Comparison of ENCODE assay signal across 9 cellular contexts in genomic region chr10:107814865-107815487, GRCh38.
DNase-seq lines count a peak whose midpoint lies in the region; ATAC-seq and TF ChIP-seq lines count a peak whose summit lies in the region.
"Had no signal": no experiment of that assay in that cellular context is flagged by ENCODE, and none has a peak within 500 bp of the region (broad histone marks: within the 10 kb centered on the region; RNA-seq: fewer than 3 reads in every experiment).

No MANE protein-coding gene starts in this region.

- no peak overlapping the region for H3K4me3 Mint-ChIP-seq in nephron progenitor cell
- H3K4me3 Mint-ChIP-seq: stimulated activated naive CD8-positive, alpha-beta T cell treated with anti-CD3 and anti-CD28 coated beads, Interleukin-15, Interleukin-2, amounts not matched to agents 100 ng/mL and 50 ng/mL, for 24 hours had no signal

- H3K79me2 ChIP-seq in PC-3 (ENCODE audit: low read length) = no peaks in the 10 kb centered on the region

- no peaks in the 10 kb centered on the region for H3K9me2 ChIP-seq in PC-3 (replicated peaks; ENCODE audit: low read length)

- no peak overlapping the region for H3K27ac Mint-ChIP-seq in nephron progenitor cell
- H3K27ac Mint-ChIP-seq: stimulated activated naive CD8-positive, alpha-beta T cell treated with anti-CD3 and anti-CD28 coated beads, Interleukin-15, Interleukin-2, amounts not matched to agents 100 ng/mL and 50 ng/mL, for 24 hours had no signal

- no peaks in the 10 kb centered on the region for H3K9me3 ChIP-seq in PC-3 (ENCODE audit: low read length)

- POLR2A ChIA-PET in PC-3 (lab: Charles Lee; ENCODE audit: unreplicated experiment) = no interaction called here

- H3K27me3 Mint-ChIP-seq in nephron progenitor cell (ENCODE audit: low read depth, poor library complexity) = peaks cover 2% of the 10 kb centered on the region
- H3K27me3 Mint-ChIP-seq: stimulated activated naive CD8-positive, alpha-beta T cell treated with anti-CD3 and anti-CD28 coated beads, Interleukin-15, Interleukin-2, amounts not matched to agents 100 ng/mL and 50 ng/mL, for 24 hours had no signal

- DNase-seq in NCI-H524 (lab: John Stamatoyannopoulos, UW) (peak; percentile 1 to 2), NCI-H524 treated with DMSO at 0.1 percent for 48 hours (lab: John Stamatoyannopoulos, UW) (no peak), PC-3 (peak; percentile 78), erythroblast (lab: John Stamatoyannopoulos, UW) (peak; percentile 27 to 52), nephron progenitor cell (peak; percentile 52)

- H3F3A ChIP-seq in PC-3 (ENCODE audit: low read length, unreplicated experiment) = no peaks in the 10 kb centered on the region

- no peak overlapping the region for H3K4me3 ChIP-seq in PC-3 (ENCODE audit: low read length)

- peak; percentile 84 for TF ChIP-seq CTCF in PC-3 (conservative IDR thresholded peaks at IDR 0.05; ENCODE audit: low read depth, low read length)
- TF ChIP-seq CTCF in nephron progenitor cell (IDR thresholded peaks at IDR 0.05) = peak; percentile 62

- BruUV-seq in PC-3 (replicated peaks; lab: Mats Ljungman, UMichigan) = no TSS peak

- no peak overlapping the region for H3K9ac ChIP-seq in PC-3 (ENCODE audit: low read length)

- peak; percentile 52 for ATAC-seq in HG03175 (IDR thresholded peaks at IDR 0.05; ENCODE audit: unreplicated experiment)
- peak; percentile 90 for ATAC-seq in PC-3
- ATAC-seq in GM19452 (IDR thresholded peaks at IDR 0.05; ENCODE audit: unreplicated experiment) = no peak
- no peak for ATAC-seq in HG02571 (IDR thresholded peaks at IDR 0.05; ENCODE audit: unreplicated experiment)

- H3K4me2 ChIP-seq in PC-3 (ENCODE audit: low read length) = no peak overlapping the region

- no peak for TF ChIP-seq POLR2A in erythroblast (IDR thresholded peaks at IDR 0.05; ENCODE audit: low read length)

- peaks cover 5% of the 10 kb centered on the region for H3K4me1 Mint-ChIP-seq in nephron progenitor cell

- intact Hi-C loops in PC-3 (cut with micrococcal nuclease) = loop anchor here (1.0 to 10.0 kb wide), 4 partner anchors 110 to 387 kb away; no protein-coding TSS in a partner anchor

- H2AFZ ChIP-seq in PC-3 (ENCODE audit: low read length) = peak overlapping the region; percentile 69

- H3K27ac ChIP-seq in PC-3 (ENCODE audit: low read length) = no peak overlapping the region

- no peaks in the 10 kb centered on the region for H4K20me1 ChIP-seq in PC-3 (ENCODE audit: low read length)

- H3K9me3 Mint-ChIP-seq in nephron progenitor cell = no peaks in the 10 kb centered on the region

- no peaks in the 10 kb centered on the region for H3K36me3 ChIP-seq in PC-3 (ENCODE audit: low read depth, low read length)

- CTCF ChIA-PET in PC-3 (lab: Charles Lee) = interaction anchor here (0.6 to 1.0 kb wide), 3 partner anchors 83 to 405 kb away, joined by 3 to 10 read pairs (median 3); no protein-coding TSS in a partner anchor

- peaks cover 10% of the 10 kb centered on the region for H3K4me1 ChIP-seq in PC-3 (ENCODE audit: insufficient read depth, low read length)

- H3K36me3 Mint-ChIP-seq in nephron progenitor cell (ENCODE audit: low read depth) = no peaks in the 10 kb centered on the region

- H3K27me3 ChIP-seq in PC-3 (ENCODE audit: low read length) = no peaks in the 10 kb centered on the region

Comparison
In these comparisons a context has a peak if more than half of its experiments do, and no peak if none do; other contexts are left out.
1. ATAC-seq: peak in HG03175 (single experiment) and PC-3 (single experiment); none in GM19452 (single experiment) and HG02571 (single experiment).